2 cellular contexts compared by ENCODE assay signal in the genomic region with DNA sequence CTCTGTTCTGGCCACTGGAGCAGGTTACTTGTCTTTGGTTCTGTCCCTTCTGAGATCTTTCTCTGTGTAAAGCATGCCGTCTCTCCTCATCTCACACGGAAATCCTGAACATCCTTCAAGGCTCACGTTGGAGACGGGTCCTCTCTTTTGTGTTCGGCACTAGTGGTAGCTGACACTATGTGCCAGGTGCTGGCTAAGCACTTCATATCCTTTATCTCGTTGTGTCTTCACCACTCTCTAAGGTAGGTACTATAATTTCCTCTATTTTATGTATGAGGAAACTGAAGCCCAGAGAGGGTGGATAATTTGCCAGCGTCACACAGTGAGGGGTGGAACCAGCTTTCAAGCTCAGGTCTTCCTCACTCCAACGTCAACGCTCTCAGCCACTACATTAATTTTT.
TF ChIP-seq lines count a peak whose summit lies in the region.

No MANE protein-coding gene starts in this region.

TF ChIP-seq in A549, 52 proteins besides CTCF, POLR2A, EP300 and RAD21:
- TF ChIP-seq FOXS1 (CRISPR knock-in tag; IDR thresholded peaks at IDR 0.05) (no peak), ZFP36 (IDR thresholded peaks at IDR 0.05; ENCODE audit: borderline replicate concordance, partially characterized antibody) (peak; percentile 27), KDM1A (IDR thresholded peaks at IDR 0.05; ENCODE audit: low read depth) (0 out of 2 replicates have a peak, but pooled peaks have one; percentile 11)

TF ChIP-seq in HepG2, 621 proteins besides CTCF, POLR2A, EP300 and RAD21:
- no peak for TF ChIP-seq IRF2 (CRISPR knock-in tag; IDR thresholded peaks at IDR 0.05)
- peak; percentile 74; the same call in 1 of the 2 replicates for TF ChIP-seq ZNF768 (CRISPR knock-in tag; IDR thresholded peaks at IDR 0.05)
- TF ChIP-seq ZNF549 (CRISPR knock-in tag; IDR thresholded peaks at IDR 0.05) = no peak
- TF ChIP-seq ZMYM3 (CRISPR knock-in tag; IDR thresholded peaks at IDR 0.05) = 0 out of 2 replicates have a peak, but pooled peaks have one; percentile 17
